In genomic region chr5:34005211-34005610, GRCh38 we compare ENCODE assay signal across 18 cellular contexts. TPM values are rescaled to one million over a fixed set of nuclear protein-coding genes. Genes with fewer than 3 reads are reported as not detected.
DNase-seq lines count a peak whose midpoint lies in the region; ATAC-seq and TF ChIP-seq lines count a peak whose summit lies in the region.
"Had no signal": no experiment of that assay in that cellular context is flagged by ENCODE, and none has a peak within 500 bp of the region (broad histone marks: within the 10 kb centered on the region; RNA-seq: fewer than 3 reads in every experiment).

No MANE protein-coding gene starts in this region.

- DNase-seq in NCI-H2196 (lab: John Stamatoyannopoulos, UW; ENCODE audit: unreplicated experiment), result peak; percentile 26
- DNase-seq in NCI-H2196 treated with DMSO at 0.1 percent for 48 hours (lab: John Stamatoyannopoulos, UW; ENCODE audit: unreplicated experiment), result no peak
- DNase-seq in EL, result peak; percentile 16
- peak; percentile 88 for DNase-seq in epithelial cell of proximal tubule (ENCODE audit: low read depth)
- no peak for DNase-seq in GM03348 (ENCODE audit: low spot score)
- DNase-seq: activated B cell treated with CpG ODN at 0.5 μM for 24 hours; activated naive CD4-positive, alpha-beta T cell treated with anti-CD3 and anti-CD28 coated beads, Interleukin-2, amount 50 U/mL, for 16 hours; C1 segment of cervical spinal cord; dermis blood vessel endothelial cell; DMS79; left cardiac atrium; MV-4-11; occipital lobe; upper lobe of left lung had no signal

- ATAC-seq in GM18870 (IDR thresholded peaks at IDR 0.05; ENCODE audit: unreplicated experiment), result no peak
- ATAC-seq: left cardiac atrium, Right ventricle myocardium inferior, sciatic nerve had no signal

- TF ChIP-seq CTCF in epithelial cell of proximal tubule (conservative IDR thresholded peaks at IDR 0.05; ENCODE audit: low read depth, low read length), result no peak

- H3K4me3 ChIP-seq in epithelial cell of proximal tubule (ENCODE audit: low read depth, low read length), result peak overlapping the region; percentile 82
- H3K4me3 ChIP-seq: breast epithelium, upper lobe of left lung had no signal

RNA-seq across cellular contexts. Expression of gene AMACR, which starts 2.6 kb away (rescaled TPM):
- 5.4 and 6.4 TPM in 2 replicates for total RNA-seq in epithelial cell of proximal tubule

RNA-seq across cellular contexts. Expression of gene SLC45A2, which starts 20.7 kb away (rescaled TPM):
- total RNA-seq in epithelial cell of proximal tubule, result not detected in 2 replicates
- total RNA-seq: activated B cell treated with CpG ODN at 0.5 μM for 24 hours, breast epithelium, dermis blood vessel endothelial cell, Right ventricle myocardium inferior, sciatic nerve had no signal

RNA-seq across cellular contexts. Expression of gene C1QTNF3, which starts 37.8 kb away (rescaled TPM):
- 0.36 and 2.8 TPM in 2 replicates for total RNA-seq in epithelial cell of proximal tubule

Comparison
In these comparisons a context has a peak if more than half of its experiments do, and no peak if none do; other contexts are left out.
1. DNase-seq: peak in NCI-H2196 (single experiment), EL (single experiment) and epithelial cell of proximal tubule (single experiment); none in NCI-H2196 treated with DMSO at 0.1 percent for 48 hours (single experiment) and GM03348 (single experiment).